Comparison of ENCODE assay signal across 13 cellular contexts in the genomic region with DNA sequence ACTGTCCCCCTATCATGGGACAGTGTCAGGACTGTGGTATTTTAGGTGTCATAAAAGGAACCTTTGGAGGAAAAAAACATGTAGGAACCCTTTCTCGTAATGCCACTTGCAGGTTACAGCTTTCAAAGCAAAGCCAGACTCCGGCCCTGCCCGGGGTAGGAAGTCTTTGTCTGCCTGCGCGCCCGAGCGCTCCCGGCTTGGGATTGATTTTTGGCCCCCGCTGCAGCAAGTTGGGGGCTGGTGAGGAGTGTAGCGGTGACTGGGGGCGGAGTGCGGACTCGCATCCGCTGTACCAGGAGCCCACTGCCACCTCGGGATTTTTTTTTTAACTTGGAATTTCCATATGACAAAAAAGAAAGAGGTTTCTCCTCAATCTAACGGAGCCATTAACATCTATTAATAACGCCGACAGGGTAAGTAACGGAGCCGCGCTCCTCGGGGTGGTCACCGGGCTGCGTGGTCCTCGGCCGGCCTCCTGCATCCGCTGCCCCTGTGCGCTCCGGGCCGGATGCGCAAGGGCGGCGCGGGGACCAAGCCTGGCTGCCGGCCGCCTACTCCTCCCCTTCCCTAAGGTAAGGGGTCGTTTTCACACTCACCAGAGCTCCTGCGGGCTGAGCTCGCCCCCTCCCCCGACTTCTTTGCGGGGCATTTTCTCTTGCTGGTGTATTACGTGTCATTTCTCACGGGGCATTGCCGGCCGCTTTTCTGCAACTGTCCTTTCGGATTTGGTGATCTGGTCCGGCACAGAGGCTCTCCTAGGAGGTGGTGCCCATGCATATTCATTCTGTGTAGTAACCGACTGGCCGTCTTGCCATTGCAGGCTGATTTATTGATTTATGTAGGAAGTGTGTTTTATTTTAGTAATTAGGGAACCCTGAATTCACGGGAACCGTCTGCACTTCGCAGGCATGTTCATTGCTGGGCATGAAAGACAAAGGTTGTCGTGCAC.
A peak's percentile ranks its signal among the peaks of the same experiment; 100 is the strongest.
DNase-seq lines count a peak whose midpoint lies in the region; ATAC-seq, FAIRE-seq and TF ChIP-seq lines count a peak whose summit lies in the region.
"Had no signal": no experiment of that assay in that cellular context is flagged by ENCODE, and none has a peak within 500 bp of the region (broad histone marks: within the 10 kb centered on the region; RNA-seq: fewer than 3 reads in every experiment).

No MANE protein-coding gene starts in this region.

- peak overlapping the region; percentile 25 for H3K4me3 Mint-ChIP-seq in activated T-cell treated with anti-CD3 and anti-CD28 coated beads, Interleukin-2, amount 50 U/mL, for 4 hours

- ATAC-seq in activated T-cell treated with anti-CD3 and anti-CD28 coated beads, Interleukin-2, amount 50 U/mL, for 4 hours, result no peak
- ATAC-seq in GM12878, result peak; percentile 36; the same call in 2 of the 3 replicates
- ATAC-seq in GM18498 (IDR thresholded peaks at IDR 0.05; ENCODE audit: unreplicated experiment), result no peak

- no peaks in the 10 kb centered on the region for H3K9me3 Mint-ChIP-seq in activated T-cell treated with anti-CD3 and anti-CD28 coated beads, Interleukin-2, amount 50 U/mL, for 4 hours

- 17% methylated on average over 52 of the region's 53 CpGs for WGBS in GM12878 (ENCODE audit: insufficient coverage, insufficient replicate concordance, low lambda C conversion rate, missing lambda C conversion rate)
- WGBS in stomach, 5 donors, result 4 to 9% (median 6%) methylated on average over 47 to 53 of the region's 53 CpGs

- H2AFZ ChIP-seq in GM12878 (ENCODE audit: control insufficient read depth, low read depth, low read length), result peak overlapping the region; percentile 45

- POLR2A ChIA-PET in GM12878 (lab: Charles Lee), result interaction anchor here (0.6 kb wide), 1 partner anchor 1941 kb away, joined by 4 read pairs; no protein-coding TSS in a partner anchor

- in situ Hi-C loops in GM12878 (cut with MboI), result no loop called here

- H3K36me3 Mint-ChIP-seq in activated T-cell treated with anti-CD3 and anti-CD28 coated beads, Interleukin-2, amount 50 U/mL, for 4 hours (ENCODE audit: insufficient read depth), result no peaks in the 10 kb centered on the region

- no peak for TF ChIP-seq POLR2A in GM12878 (IDR thresholded peaks at IDR 0.05; ENCODE audit: low read depth, low read length)
- no peak for TF ChIP-seq POLR2A in stomach (IDR thresholded peaks at IDR 0.05)

- TF ChIP-seq CTCF in GM12878 (IDR thresholded peaks at IDR 0.05 in 2 of 3, conservative IDR thresholded peaks at IDR 0.05 in 1 of 3; ENCODE audit: control insufficient read depth in 2 of 3, extremely low read depth in 1 of 3, insufficient read depth in 1 of 3, low read depth in 3 of 3, low read length in 3 of 3), result no peak
- TF ChIP-seq CTCF in kidney epithelial cell (IDR thresholded peaks at IDR 0.05; ENCODE audit: insufficient read depth, low read length, poor library complexity, severe bottlenecking), result no peak
- no peak for TF ChIP-seq CTCF in stomach (IDR thresholded peaks at IDR 0.05)

- H3K36me3 ChIP-seq in GM12878 (ENCODE audit: control insufficient read depth in 2 of 2, insufficient read depth in 2 of 2, low read length in 1 of 2) (no peaks in the 10 kb centered on the region), kidney epithelial cell (ENCODE audit: control insufficient read depth, insufficient read depth, low read length) (no peaks in the 10 kb centered on the region), stomach (no peaks in the 10 kb centered on the region)

- CTCF ChIA-PET in GM12878 (lab: Yijun Ruan, JAX), result no interaction called here

- peaks cover 56% of the 10 kb centered on the region for H3K27me3 Mint-ChIP-seq in activated T-cell treated with anti-CD3 and anti-CD28 coated beads, Interleukin-2, amount 50 U/mL, for 4 hours (ENCODE audit: low read depth)

- no peak for TF ChIP-seq RAD21 in GM12878 (IDR thresholded peaks at IDR 0.05; ENCODE audit: insufficient read depth, low read depth, low read length)

- peak overlapping the region; percentile 66 for H3K4me3 ChIP-seq in GM12878
- peak overlapping the region; percentile 44 for H3K4me3 ChIP-seq in kidney epithelial cell (ENCODE audit: low read depth, low read length)
- H3K4me3 ChIP-seq in stomach, result peak overlapping the region in 3 of 4 donors; percentile 13 to 33 (median 27)
- H3K4me3 ChIP-seq: A549 had no signal

- H3K79me2 ChIP-seq in GM12878 (ENCODE audit: control insufficient read depth, insufficient read depth, low read length), result peaks cover 24% of the 10 kb centered on the region

- RAD21 ChIA-PET in GM12878 (lab: Charles Lee; ENCODE audit: unreplicated experiment), result interaction anchor here (0.9 to 1.0 kb wide), 3 partner anchors 11 to 36 kb away, joined by 3 to 4 read pairs (median 3); no protein-coding TSS in a partner anchor

- peak overlapping the region; percentile 47 for H3K9ac ChIP-seq in GM12878 (ENCODE audit: control insufficient read depth, insufficient read depth, low read length)

- TF ChIP-seq EP300 in GM12878 (IDR thresholded peaks at IDR 0.05; ENCODE audit: borderline replicate concordance in 1 of 2, control insufficient read depth in 1 of 2, low read depth in 2 of 2, low read length in 2 of 2) (no peak), stomach (IDR thresholded peaks at IDR 0.05) (no peak)

- intact Hi-C loops in GM12878 (cut with micrococcal nuclease; ENCODE audit: unreplicated experiment), result no loop called here
- intact Hi-C loops in stomach (cut with DNase I; ENCODE audit: low total_unique reads), result no loop called here

- H3K4me2 ChIP-seq in GM12878 (ENCODE audit: control insufficient read depth, insufficient read depth), result peak overlapping the region; percentile 77
- H3K4me2 ChIP-seq: A549 had no signal

- H3K4me1 Mint-ChIP-seq in activated T-cell treated with anti-CD3 and anti-CD28 coated beads, Interleukin-2, amount 50 U/mL, for 4 hours (ENCODE audit: low read depth), result peaks cover 5% of the 10 kb centered on the region

- DNase-seq in activated T-cell treated with anti-CD3 and anti-CD28 coated beads, Interleukin-2, amount 50 U/mL, for 4 hours, result no peak
- DNase-seq in activated T-cell treated with anti-CD3 and anti-CD28 coated beads for 4 hours (no peak), GM12878 (ENCODE audit: low read depth, low spot score) (no peak), kidney epithelial cell (ENCODE audit: low read depth) (no peak), stomach (no peak), NCI-H1694 (lab: John Stamatoyannopoulos, UW) (no peak)
- DNase-seq in central memory CD4-positive, alpha-beta T cell, result no peak
- DNase-seq: NCI-H524; stimulated activated CD4-positive, alpha-beta T cell treated with anti-CD3 and anti-CD28 coated beads, Interleukin-4, amount 100 ng/mL, for 24 hours had no signal

- H3K27ac ChIP-seq in GM12878 (ENCODE audit: control insufficient read depth, insufficient read depth) (no peak overlapping the region; the same call in 1 of the 2 replicates), stomach (no peak overlapping the region)
- H3K27ac ChIP-seq: A549, VCaP had no signal

- no TSS peak for BruUV-seq in GM12878 (replicated peaks; lab: Mats Ljungman, UMichigan)

- no peaks in the 10 kb centered on the region for H4K20me1 ChIP-seq in GM12878 (ENCODE audit: control insufficient read depth, insufficient read depth)

- H3K27me3 ChIP-seq in GM12878 (replicated peaks in 1 of 2; ENCODE audit: control insufficient read depth in 2 of 2, insufficient read depth in 2 of 2, low read length in 1 of 2) (no peaks in the 10 kb centered on the region), kidney epithelial cell (ENCODE audit: control insufficient read depth, insufficient read depth, low read length) (no peaks in the 10 kb centered on the region), stomach (peaks cover 6 to 72% (median 18%) of the 10 kb centered on the region in 3 donors)

- SMC1A ChIA-PET in GM12878 (lab: Charles Lee; ENCODE audit: uncharacterized antibody, unreplicated experiment), result interaction anchor here (0.6 to 4.1 kb wide), 7 partner anchors 11 to 36 kb away, joined by 3 to 17 read pairs (median 3); no protein-coding TSS in a partner anchor

- H3K9me3 ChIP-seq in GM12878 (replicated peaks; ENCODE audit: control insufficient read depth, insufficient read depth, low read length) (no peaks in the 10 kb centered on the region), stomach (no peaks in the 10 kb centered on the region)
- H3K9me3 ChIP-seq: A549 had no signal

- H3K4me1 ChIP-seq in GM12878 (ENCODE audit: control insufficient read depth, insufficient read depth, low read length) (no peaks in the 10 kb centered on the region), stomach (peaks cover 0 to 10% (median 7%) of the 10 kb centered on the region in 4 donors)

- no peak for FAIRE-seq in GM12878 (lab: Jason Lieb, UNC)
- FAIRE-seq: A549, GM18507 had no signal

TF ChIP-seq in GM12878, 131 proteins besides CTCF, POLR2A, EP300 and RAD21:
- TF ChIP-seq POU2F2 (IDR thresholded peaks at IDR 0.05; ENCODE audit: borderline replicate concordance, low read depth, low read length), result peak; percentile 68; the same call in 1 of the 3 replicates
- no peak for TF ChIP-seq EZH2 (IDR thresholded peaks at IDR 0.05; ENCODE audit: borderline replicate concordance, control insufficient read depth, low read depth, low read length)
- TF ChIP-seq HDAC6 (IDR thresholded peaks at IDR 0.05; ENCODE audit: unreplicated experiment), result peak; percentile 95
